ENCODE assay signal across 1 cellular context in the genomic region with DNA sequence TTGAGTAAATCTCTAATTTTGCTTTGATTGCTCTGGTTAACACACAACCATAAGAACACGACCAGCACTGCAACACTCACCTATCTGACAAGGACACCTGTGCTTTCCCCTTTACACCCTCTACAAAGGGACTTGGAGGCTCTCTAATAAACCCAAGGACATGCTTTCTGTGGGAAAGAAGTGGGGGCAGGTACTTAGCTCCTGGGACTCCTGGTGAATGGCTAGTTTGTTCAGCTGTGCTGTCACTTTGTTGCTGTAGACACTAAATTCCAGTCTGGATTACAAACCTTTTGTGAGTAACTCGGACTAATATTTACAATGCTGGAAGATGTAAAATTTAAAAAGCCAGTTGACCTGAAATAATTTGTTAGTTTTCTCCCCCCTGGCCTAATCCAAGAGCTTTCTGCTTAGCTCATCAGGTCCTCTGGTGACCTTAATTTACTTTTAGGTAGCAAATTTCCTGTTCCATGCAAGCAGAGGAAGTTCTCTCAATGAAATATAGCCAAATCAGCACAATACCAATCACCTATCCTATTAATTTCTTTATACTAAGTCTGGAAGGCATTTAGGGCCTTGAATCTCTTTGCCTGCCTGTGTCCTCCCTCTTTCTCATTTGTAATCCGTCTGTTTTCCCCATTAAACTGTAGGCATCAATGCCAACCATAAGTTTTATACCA.
TF ChIP-seq lines count a peak whose summit lies in the region.

No MANE protein-coding gene starts in this region.

TF ChIP-seq in IMR-90, 13 proteins besides CTCF, POLR2A, EP300 and RAD21:
- TF ChIP-seq NFE2L2 (IDR thresholded peaks at IDR 0.05; ENCODE audit: low read depth, low read length) (no peak), MAFK (IDR thresholded peaks at IDR 0.05; ENCODE audit: low read depth, low read length) (peak; percentile 27; the same call in 1 of the 2 replicates), RFX5 (IDR thresholded peaks at IDR 0.05; ENCODE audit: low read depth, low read length) (no peak), RCOR1 (IDR thresholded peaks at IDR 0.05; ENCODE audit: insufficient replicate concordance, low read length) (no peak), FOS (IDR thresholded peaks at IDR 0.05; ENCODE audit: low read depth, low read length) (no peak), CEBPB (IDR thresholded peaks at IDR 0.05; ENCODE audit: low read depth, low read length) (no peak)
- TF ChIP-seq, protein P1, sequence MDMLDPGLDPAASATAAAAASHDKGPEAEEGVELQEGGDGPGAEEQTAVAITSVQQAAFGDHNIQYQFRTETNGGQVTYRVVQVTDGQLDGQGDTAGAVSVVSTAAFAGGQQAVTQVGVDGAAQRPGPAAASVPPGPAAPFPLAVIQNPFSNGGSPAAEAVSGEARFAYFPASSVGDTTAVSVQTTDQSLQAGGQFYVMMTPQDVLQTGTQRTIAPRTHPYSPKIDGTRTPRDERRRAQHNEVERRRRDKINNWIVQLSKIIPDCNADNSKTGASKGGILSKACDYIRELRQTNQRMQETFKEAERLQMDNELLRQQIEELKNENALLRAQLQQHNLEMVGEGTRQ (IDR thresholded peaks at IDR 0.05; ENCODE audit: low read depth, low read length), result no peak
